22 cellular contexts compared by ENCODE assay signal in the genomic region with DNA sequence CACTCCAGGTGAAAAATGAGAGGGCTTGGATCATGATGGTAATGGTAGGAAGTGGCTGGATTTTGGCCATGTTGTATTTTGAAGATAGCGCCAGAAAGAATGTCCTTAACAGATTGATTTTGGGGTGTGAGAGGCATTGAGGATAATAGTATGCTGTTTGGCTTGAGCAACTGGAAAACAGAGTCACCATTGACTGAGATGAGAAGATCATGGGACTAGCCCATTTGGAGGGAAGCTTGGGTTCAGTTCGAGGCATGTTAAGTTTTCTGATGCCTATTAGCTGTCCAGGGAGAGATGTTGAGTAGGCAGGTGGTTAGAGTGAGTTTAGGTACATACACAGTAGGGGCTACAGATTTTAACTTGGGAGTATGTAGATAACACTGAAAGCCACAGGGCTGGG. TPM values are rescaled to one million over a fixed set of nuclear protein-coding genes. Genes with fewer than 3 reads are reported as not detected.
DNase-seq lines count a peak whose midpoint lies in the region; ATAC-seq and TF ChIP-seq lines count a peak whose summit lies in the region.
"Had no signal": no experiment of that assay in that cellular context is flagged by ENCODE, and none has a peak within 500 bp of the region (broad histone marks: within the 10 kb centered on the region; RNA-seq: fewer than 3 reads in every experiment).

No MANE protein-coding gene starts in this region.

- BruUV-seq in OCI-LY7 (replicated peaks; lab: Mats Ljungman, UMichigan): TSS peak; percentile 53

- POLR2A ChIA-PET in OCI-LY7 (lab: Charles Lee): interaction anchor here (0.6 kb wide), 1 partner anchor 40 kb away, joined by 3 read pairs; no protein-coding TSS in a partner anchor

- H4K20me1 ChIP-seq in OCI-LY7 (ENCODE audit: insufficient read depth, low read length) (no peaks in the 10 kb centered on the region), osteoblast (ENCODE audit: insufficient read depth, low read length) (peaks cover 43% of the 10 kb centered on the region)

- TF ChIP-seq CTCF in OCI-LY7 (conservative IDR thresholded peaks at IDR 0.05; ENCODE audit: low read length) (no peak), osteoblast (IDR thresholded peaks at IDR 0.05; ENCODE audit: extremely low read depth, low read depth, low read length) (no peak), tibial artery (IDR thresholded peaks at IDR 0.05) (no peak)

- no peak for ATAC-seq in central memory CD8-positive, alpha-beta T cell (replicated peaks; ENCODE audit: extremely low read depth, poor library complexity, severe bottlenecking)

- CTCF ChIA-PET in OCI-LY7 (lab: Charles Lee; ENCODE audit: unreplicated experiment): no interaction called here

- no peak overlapping the region for H3K4me2 ChIP-seq in OCI-LY7 (ENCODE audit: low read length)
- no peak overlapping the region for H3K4me2 ChIP-seq in osteoblast (ENCODE audit: insufficient read depth, low read length)

- no peaks in the 10 kb centered on the region for H3K27me3 ChIP-seq in osteoblast (ENCODE audit: insufficient read depth, low read length)
- H3K27me3 ChIP-seq in tibial artery: no peaks in the 10 kb centered on the region
- H3K27me3 ChIP-seq: upper lobe of left lung had no signal

- H2AFZ ChIP-seq in OCI-LY7 (ENCODE audit: low read length): no peak overlapping the region
- no peak overlapping the region for H2AFZ ChIP-seq in osteoblast (ENCODE audit: low read length)

- peak overlapping the region; percentile 2 for H3K4me3 Mint-ChIP-seq in activated CD4-positive, alpha-beta T cell treated with anti-CD3 and anti-CD28 coated beads, Interleukin-2, amount 10 ng/mL, durations not matched to agents 24 days and 14 days
- H3K4me3 Mint-ChIP-seq in central memory CD8-positive, alpha-beta T cell: peak overlapping the region; percentile 77
- H3K4me3 Mint-ChIP-seq: H9 had no signal

- H3K4me1 ChIP-seq in OCI-LY7 (ENCODE audit: insufficient read depth, low read length, poor library complexity, severe bottlenecking) (peaks cover 28% of the 10 kb centered on the region), osteoblast (ENCODE audit: insufficient read depth, low read length) (no peaks in the 10 kb centered on the region), tibial artery (peaks cover 0 to 38% (median 13%) of the 10 kb centered on the region in 4 donors)

- H3K9me3 ChIP-seq in OCI-LY7 (ENCODE audit: low read length): no peaks in the 10 kb centered on the region
- H3K9me3 ChIP-seq in osteoblast (ENCODE audit: low read depth, low read length): no peaks in the 10 kb centered on the region
- H3K9me3 ChIP-seq in tibial artery: no peaks in the 10 kb centered on the region
- H3K9me3 ChIP-seq: prostate gland, upper lobe of left lung had no signal

- peaks cover 69% of the 10 kb centered on the region for H3K4me1 Mint-ChIP-seq in activated CD4-positive, alpha-beta T cell treated with anti-CD3 and anti-CD28 coated beads, Interleukin-2, amount 10 ng/mL, durations not matched to agents 24 days and 14 days
- peaks cover 82% of the 10 kb centered on the region for H3K4me1 Mint-ChIP-seq in central memory CD8-positive, alpha-beta T cell

- H3K4me3 ChIP-seq in OCI-LY7 (ENCODE audit: low read depth, low read length, poor library complexity, severe bottlenecking): no peak overlapping the region
- H3K4me3 ChIP-seq in osteoblast (ENCODE audit: insufficient read depth, low read length): no peak overlapping the region
- no peak overlapping the region for H3K4me3 ChIP-seq in tibial artery
- H3K4me3 ChIP-seq: prostate gland, upper lobe of left lung had no signal

- H3K27me3 Mint-ChIP-seq in activated CD4-positive, alpha-beta T cell treated with anti-CD3 and anti-CD28 coated beads, Interleukin-2, amount 10 ng/mL, durations not matched to agents 24 days and 14 days: peaks cover 2% of the 10 kb centered on the region
- no peaks in the 10 kb centered on the region for H3K27me3 Mint-ChIP-seq in central memory CD8-positive, alpha-beta T cell

- in situ Hi-C loops in KBM-7 (cut with MboI; ENCODE audit: low pct_unique_long_range_greater_than_20kb, low sequenced_read_pairs): no loop called here

- no peaks in the 10 kb centered on the region for H3K9me2 ChIP-seq in OCI-LY7 (ENCODE audit: insufficient read depth, low read length)

- intact Hi-C loops in activated CD4-positive, alpha-beta T cell treated with anti-CD3 and anti-CD28 coated beads, Interleukin-2, amount 10 ng/mL, durations not matched to agents 24 days and 14 days (cut with micrococcal nuclease): no loop called here
- intact Hi-C loops in OCI-LY7 (cut with micrococcal nuclease; ENCODE audit: unreplicated experiment): no loop called here
- intact Hi-C loops in tibial artery (cut with DNase I; ENCODE audit: low total_unique reads): no loop called here

- H3K36me3 ChIP-seq in OCI-LY7 (ENCODE audit: insufficient read depth, low read length) (peaks cover 60% of the 10 kb centered on the region), osteoblast (ENCODE audit: insufficient read depth, low read length) (peaks cover 37% of the 10 kb centered on the region), tibial artery (peaks cover 37 to 51% (median 42%) of the 10 kb centered on the region in 3 donors)

- peaks cover 55% of the 10 kb centered on the region for H3K36me3 Mint-ChIP-seq in activated CD4-positive, alpha-beta T cell treated with anti-CD3 and anti-CD28 coated beads, Interleukin-2, amount 10 ng/mL, durations not matched to agents 24 days and 14 days (ENCODE audit: low read depth)
- peaks cover 35% of the 10 kb centered on the region for H3K36me3 Mint-ChIP-seq in central memory CD8-positive, alpha-beta T cell (ENCODE audit: insufficient read depth)

- no peak for DNase-seq in activated CD4-positive, alpha-beta T cell treated with anti-CD3 and anti-CD28 coated beads, Interleukin-2, amount 10 ng/mL, durations not matched to agents 24 days and 14 days
- no peak for DNase-seq in activated CD4-positive, alpha-beta T cell treated with anti-CD3 and anti-CD28 coated beads, Interleukin-2, amount 50 U/mL, for 48 hours
- DNase-seq in OCI-LY7 (ENCODE audit: low spot score) (no peak), osteoblast (ENCODE audit: insufficient read length, low spot score, missing footprints) (peak; percentile 25), KBM-7 (no peak), activated gamma-delta T cell (lab: John Stamatoyannopoulos, UW) (no peak), tibial artery (no peak)
- DNase-seq in central memory CD8-positive, alpha-beta T cell (ENCODE audit: low spot score in 2 of 2): no peak
- DNase-seq: C1 segment of cervical spinal cord; cortex of kidney; DND-41; erythroblast; H9; NCI-H1105; NCI-H2107; NCI-H526; OCI-M1; SIG-M5; small intestine; stimulated activated CD4-positive, alpha-beta T cell treated with anti-CD3 and anti-CD28 coated beads, Interleukin-4, amount 100 ng/mL, for 4 hours; upper lobe of left lung had no signal

- H3K27ac ChIP-seq in OCI-LY7 (ENCODE audit: low read depth, low read length, poor library complexity, severe bottlenecking) (no peak overlapping the region), osteoblast (ENCODE audit: low read depth, low read length) (no peak overlapping the region), tibial artery (no peak overlapping the region)
- H3K27ac ChIP-seq: prostate gland had no signal

- H3K9me3 Mint-ChIP-seq in activated CD4-positive, alpha-beta T cell treated with anti-CD3 and anti-CD28 coated beads, Interleukin-2, amount 10 ng/mL, durations not matched to agents 24 days and 14 days: no peaks in the 10 kb centered on the region
- no peaks in the 10 kb centered on the region for H3K9me3 Mint-ChIP-seq in central memory CD8-positive, alpha-beta T cell
- H3K9me3 Mint-ChIP-seq: H9 had no signal

- H3K27ac Mint-ChIP-seq in activated CD4-positive, alpha-beta T cell treated with anti-CD3 and anti-CD28 coated beads, Interleukin-2, amount 10 ng/mL, durations not matched to agents 24 days and 14 days: peak overlapping the region; percentile 97
- peak overlapping the region; percentile 98 for H3K27ac Mint-ChIP-seq in central memory CD8-positive, alpha-beta T cell (ENCODE audit: low read depth)

- peaks cover 21% of the 10 kb centered on the region for H3K79me2 ChIP-seq in OCI-LY7 (ENCODE audit: insufficient read depth, low read depth, low read length)
- peaks cover 51% of the 10 kb centered on the region for H3K79me2 ChIP-seq in osteoblast (ENCODE audit: insufficient read depth, low read length)

RNA-seq across cellular contexts. Expression of gene PLCG1, which starts 23.3 kb away (rescaled TPM):
- 246 and 255 TPM in 2 replicates for total RNA-seq in activated CD4-positive, alpha-beta T cell treated with anti-CD3 and anti-CD28 coated beads, Interleukin-2, amount 10 ng/mL, durations not matched to agents 24 days and 14 days
- total RNA-seq in OCI-LY7 (2014; rRNA removed; shearing (Covaris generic)): 92.6 and 103 TPM in 2 replicates
- total RNA-seq in OCI-LY7 (2022) (121 TPM in 2 replicates), osteoblast (72.4 and 73.7 TPM in 2 replicates)
